Comparison of ENCODE assay signal across 2 cellular contexts in genomic region chr13:99120751-99121150, GRCh38.
TF ChIP-seq lines count a peak whose summit lies in the region.

No MANE protein-coding gene starts in this region.

TF ChIP-seq in GM23338, 12 proteins besides CTCF, POLR2A, EP300 and RAD21:
- TF ChIP-seq ZNF331 (CRISPR knock-in tag; IDR thresholded peaks at IDR 0.05; ENCODE audit: low read depth) (no peak), ZNF114 (CRISPR knock-in tag; IDR thresholded peaks at IDR 0.05) (no peak), NANOG (IDR thresholded peaks at IDR 0.05; ENCODE audit: borderline replicate concordance) (peak; percentile 61), STAT1 (IDR thresholded peaks at IDR 0.05; ENCODE audit: unreplicated experiment) (no peak), CREB1 (CRISPR knock-in tag; IDR thresholded peaks at IDR 0.05; ENCODE audit: low read depth) (no peak), ETS1 (IDR thresholded peaks at IDR 0.05) (no peak), REST (IDR thresholded peaks at IDR 0.05; ENCODE audit: unreplicated experiment) (no peak)
TF ChIP-seq in GM23338: peak in this region for 1.

TF ChIP-seq in H1, 55 proteins besides CTCF, POLR2A, EP300 and RAD21:
- TF ChIP-seq SUZ12 (IDR thresholded peaks at IDR 0.05; ENCODE audit: low read length) (no peak), SP4 (IDR thresholded peaks at IDR 0.05; ENCODE audit: low read length) (no peak), TBP (IDR thresholded peaks at IDR 0.05; ENCODE audit: low read depth, low read length) (no peak), JUND (IDR thresholded peaks at IDR 0.05; ENCODE audit: low read length) (no peak), TAF7 (optimal IDR thresholded peaks at IDR 0.05; ENCODE audit: borderline replicate concordance, low read depth, low read length) (no peak), SIX5 (IDR thresholded peaks at IDR 0.05; ENCODE audit: low read depth, low read length) (no peak), KDM5A (IDR thresholded peaks at IDR 0.05; ENCODE audit: low read length) (no peak), KDM4A (IDR thresholded peaks at IDR 0.05; ENCODE audit: low read depth, low read length, severe bottlenecking) (no peak), ASH2L (IDR thresholded peaks at IDR 0.05; ENCODE audit: low read length) (no peak), RXRA (IDR thresholded peaks at IDR 0.05; ENCODE audit: insufficient read depth, low read depth, low read length) (no peak), CHD1 (IDR thresholded peaks at IDR 0.05; ENCODE audit: low read depth, low read length) (no peak), TCF12 (IDR thresholded peaks at IDR 0.05; ENCODE audit: low read depth, low read length) (no peak), SIN3A (conservative IDR thresholded peaks at IDR 0.05 in 1 of 2, IDR thresholded peaks at IDR 0.05 in 1 of 2; ENCODE audit: low read depth in 1 of 2, low read length in 2 of 2) (no peak)
TF ChIP-seq in H1: peak in this region for 0.
